In the genomic region with DNA sequence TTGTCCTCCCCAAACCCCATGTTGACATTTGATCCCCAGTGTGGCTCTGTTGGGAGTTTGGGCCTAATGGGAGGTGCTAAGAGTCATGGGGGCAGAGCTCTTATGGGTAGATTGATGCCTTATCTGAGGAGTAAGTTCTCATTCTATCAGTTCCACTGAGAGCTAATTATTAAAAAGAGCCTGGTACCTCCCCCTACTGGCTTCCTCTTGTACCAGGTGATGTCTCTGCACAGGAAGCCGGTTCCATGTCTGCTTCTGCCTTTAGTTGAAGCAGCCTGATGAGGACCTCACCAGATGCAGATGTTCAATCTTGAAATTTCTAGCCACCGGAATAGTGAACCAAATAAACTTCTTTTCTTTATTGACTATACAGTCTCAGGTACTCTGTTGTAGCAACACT, we compare ENCODE assay signal across 16 cellular contexts. TPM values are rescaled to one million over a fixed set of nuclear protein-coding genes. Genes with fewer than 3 reads are reported as not detected.
A peak's percentile ranks its signal among the peaks of the same experiment; 100 is the strongest.
DNase-seq lines count a peak whose midpoint lies in the region; ATAC-seq and TF ChIP-seq lines count a peak whose summit lies in the region.
"Had no signal": no experiment of that assay in that cellular context is flagged by ENCODE, and none has a peak within 500 bp of the region (broad histone marks: within the 10 kb centered on the region; RNA-seq: fewer than 3 reads in every experiment).

No MANE protein-coding gene starts in this region.

- CTCF ChIA-PET in Calu3 (lab: Charles Lee): no interaction called here

- H3K79me2 ChIP-seq in hepatocyte: no peaks in the 10 kb centered on the region

- no peak overlapping the region for H3K4me3 Mint-ChIP-seq in Calu3 (ENCODE audit: low read depth, unreplicated experiment)
- H3K4me3 Mint-ChIP-seq: activated naive CD8-positive, alpha-beta T cell treated with anti-CD3 and anti-CD28 coated beads for 36 hours; CD8-positive, alpha-beta T cell had no signal

- H2AFZ ChIP-seq in hepatocyte: no peak overlapping the region

- no peak overlapping the region for H3K4me2 ChIP-seq in hepatocyte

- DNase-seq in GM12864 (ENCODE audit: low read depth): no peak
- peak; percentile 33 for DNase-seq in hepatocyte (ENCODE audit: low spot score)
- no peak for DNase-seq in DMS79 (lab: John Stamatoyannopoulos, UW)
- DNase-seq in GM03348 (ENCODE audit: low spot score): no peak
- no peak for DNase-seq in Calu3
- DNase-seq in heart left ventricle: no peak
- DNase-seq: activated CD4-positive, alpha-beta T cell treated with anti-CD3 and anti-CD28 coated beads, Interleukin-2, amount 50 U/mL, for 4 hours; activated naive CD8-positive, alpha-beta T cell treated with anti-CD3 and anti-CD28 coated beads for 36 hours; CD8-positive, alpha-beta T cell; NCI-H2081 treated with DMSO at 0.1 percent for 48 hours had no signal

- H3K4me1 Mint-ChIP-seq in Calu3 (ENCODE audit: low read depth, unreplicated experiment): no peaks in the 10 kb centered on the region
- H3K4me1 Mint-ChIP-seq: activated naive CD8-positive, alpha-beta T cell treated with anti-CD3 and anti-CD28 coated beads for 36 hours had no signal

- no peaks in the 10 kb centered on the region for H3K9me3 ChIP-seq in hepatocyte (ENCODE audit: low read depth)
- H3K9me3 ChIP-seq in heart left ventricle: no peaks in the 10 kb centered on the region

- no peaks in the 10 kb centered on the region for H3K27me3 ChIP-seq in hepatocyte
- peaks cover 0 to under 1% (median 0%) of the 10 kb centered on the region in 9 donors for H3K27me3 ChIP-seq in heart left ventricle

- H3K4me3 ChIP-seq in GM12864 (ENCODE audit: low read depth, low read length) (no peak overlapping the region), hepatocyte (no peak overlapping the region), heart left ventricle (no peak overlapping the region)

- TF ChIP-seq POLR2A in heart left ventricle (IDR thresholded peaks at IDR 0.05): no peak

- H3K4me1 ChIP-seq in hepatocyte (ENCODE audit: insufficient read depth) (no peaks in the 10 kb centered on the region), heart left ventricle (no peaks in the 10 kb centered on the region)

- H3K27ac Mint-ChIP-seq in Calu3 (ENCODE audit: unreplicated experiment): no peak overlapping the region
- H3K27ac Mint-ChIP-seq: activated naive CD8-positive, alpha-beta T cell treated with anti-CD3 and anti-CD28 coated beads for 36 hours; CD8-positive, alpha-beta T cell had no signal

- H3K9me3 Mint-ChIP-seq in Calu3 (ENCODE audit: low read depth, unreplicated experiment): peaks cover 16% of the 10 kb centered on the region

- H3K36me3 ChIP-seq in hepatocyte (replicated peaks; ENCODE audit: insufficient read depth, low read depth) (no peaks in the 10 kb centered on the region), heart left ventricle (no peaks in the 10 kb centered on the region)

- intact Hi-C loops in Calu3 (cut with micrococcal nuclease; ENCODE audit: unreplicated experiment) (no loop called here), heart left ventricle (cut with DNase I) (no loop called here)

- peak; percentile 76 for ATAC-seq in GM21360 (IDR thresholded peaks at IDR 0.05; ENCODE audit: unreplicated experiment)
- peak; percentile 91 for ATAC-seq in HG03354 (IDR thresholded peaks at IDR 0.05; ENCODE audit: poor library complexity, severe bottlenecking, unreplicated experiment)
- no peak for ATAC-seq in heart left ventricle
- ATAC-seq: CD8-positive, alpha-beta T cell; Right ventricle myocardium inferior had no signal

- H3K9me2 ChIP-seq in hepatocyte (replicated peaks; ENCODE audit: insufficient read depth): no peaks in the 10 kb centered on the region

- WGBS in hepatocyte (ENCODE audit: low lambda C conversion rate, missing lambda C conversion rate): 73% methylated on average over 2 of the region's 2 CpGs
- 75 to 86% (median 80%) methylated on average over 2 of the region's 2 CpGs for WGBS in heart left ventricle, 4 donors

- H4K20me1 ChIP-seq in hepatocyte (ENCODE audit: insufficient read depth, poor library complexity, severe bottlenecking): no peaks in the 10 kb centered on the region

- no peaks in the 10 kb centered on the region for H3K27me3 Mint-ChIP-seq in Calu3 (ENCODE audit: unreplicated experiment)
- H3K27me3 Mint-ChIP-seq: activated naive CD8-positive, alpha-beta T cell treated with anti-CD3 and anti-CD28 coated beads for 36 hours had no signal

- TF ChIP-seq CTCF in GM12864 (IDR thresholded peaks at IDR 0.05; ENCODE audit: low read depth, low read length, missing control alignments) (peak; percentile 39), hepatocyte (IDR thresholded peaks at IDR 0.05; ENCODE audit: poor library complexity) (peak; percentile 30), Calu3 (IDR thresholded peaks at IDR 0.05; ENCODE audit: unreplicated experiment) (no peak), heart left ventricle (IDR thresholded peaks at IDR 0.05) (no peak)

- BruUV-seq in Calu3 (replicated peaks; lab: Mats Ljungman, UMichigan): no TSS peak

- H3K27ac ChIP-seq in hepatocyte (no peak overlapping the region), heart left ventricle (no peak overlapping the region)

- no peaks in the 10 kb centered on the region for H3K36me3 Mint-ChIP-seq in Calu3 (ENCODE audit: insufficient read depth, unreplicated experiment)
- H3K36me3 Mint-ChIP-seq: activated naive CD8-positive, alpha-beta T cell treated with anti-CD3 and anti-CD28 coated beads for 36 hours; CD8-positive, alpha-beta T cell had no signal

RNA-seq across cellular contexts. Expression of gene GABRB2, which starts 10.8 kb away (rescaled TPM):
- total RNA-seq in hepatocyte: 0.08 and 0.53 TPM in 2 replicates
- 0.16 TPM in 1 of 2 replicates, not detected in the other for polyA plus RNA-seq in hepatocyte
- total RNA-seq in Calu3 (2022): not detected in 2 replicates
- 1 to 10 TPM in 1 of 9 donors, under 1 TPM in 2, not detected in 6; 0.15 to 3.8 (median 0.17) TPM for total RNA-seq in heart left ventricle
- under 1 TPM in 1 of 2 donors, not detected in 1; 0.04 TPM for polyA plus RNA-seq in heart left ventricle
- total RNA-seq: activated naive CD8-positive, alpha-beta T cell treated with anti-CD3 and anti-CD28 coated beads for 36 hours; CD8-positive, alpha-beta T cell; dermis microvascular lymphatic vessel endothelial cell; glomerular endothelial cell; mononuclear cell had no signal

Comparison
In these comparisons a context has a peak if more than half of its experiments do, and no peak if none do; other contexts are left out.
1. CTCF ChIP-seq: peak in GM12864 (single experiment) and hepatocyte (single experiment); none in Calu3 (single experiment) and heart left ventricle (0 of 12).
2. ATAC-seq: peak in GM21360 (single experiment) and HG03354 (single experiment); none in heart left ventricle (0 of 4).